In genomic region chr22:20395897-20396287, GRCh38 we compare ENCODE assay signal across 12 cellular contexts. TPM values are rescaled to one million over a fixed set of nuclear protein-coding genes. Genes with fewer than 3 reads are reported as not detected.
DNase-seq lines count a peak whose midpoint lies in the region; ATAC-seq, FAIRE-seq and TF ChIP-seq lines count a peak whose summit lies in the region.
"Had no signal": no experiment of that assay in that cellular context is flagged by ENCODE, and none has a peak within 500 bp of the region (broad histone marks: within the 10 kb centered on the region; RNA-seq: fewer than 3 reads in every experiment).

No MANE protein-coding gene starts in this region.

- H2AFZ ChIP-seq in SK-N-SH (ENCODE audit: low read depth): no peak overlapping the region

- no peak for DNase-seq in SK-N-SH
- peak in 1 of 2 experiments; percentile 31 for DNase-seq in HL-60 (ENCODE audit: low read depth in 1 of 2, low spot score in 1 of 2)
- DNase-seq in activated T-helper 2 cell treated with anti-CD3 and anti-CD28 coated beads, Interferon-gamma antibody, Interleukin-2, Interleukin-4, amounts not matched to agents 10 μg/mL and 5 μg/mL and 100 μg/mL, durations not matched to agents 14 hours and 24 hours and 36 hours (ENCODE audit: low spot score): no peak
- no peak for DNase-seq in kidney tubule cell (ENCODE audit: low spot score)
- no peak for DNase-seq in pancreas
- DNase-seq in coronary artery (ENCODE audit: low spot score): no peak
- DNase-seq: central memory CD4-positive, alpha-beta T cell; right cardiac atrium had no signal

- H3K4me3 ChIP-seq in SK-N-SH (ENCODE audit: low read depth in 2 of 2, low read length in 1 of 2) (no peak overlapping the region), HL-60 (replicated peaks; ENCODE audit: insufficient read depth, low read length) (peak overlapping the region; percentile 70; the same call in 1 of the 2 replicates), pancreas (no peak overlapping the region), coronary artery (no peak overlapping the region)

- no peaks in the 10 kb centered on the region for H3K27me3 ChIP-seq in SK-N-SH (ENCODE audit: insufficient read depth)
- no peaks in the 10 kb centered on the region for H3K27me3 ChIP-seq in HL-60 (ENCODE audit: insufficient read depth, poor library complexity, severe bottlenecking)
- H3K27me3 ChIP-seq in pancreas: no peaks in the 10 kb centered on the region

- FAIRE-seq in pancreas (lab: Jason Lieb, UNC): no peak
- FAIRE-seq: TTC549 had no signal

- no peaks in the 10 kb centered on the region for H3K9me3 Mint-ChIP-seq in activated T-helper 2 cell treated with anti-CD3 and anti-CD28 coated beads, Interferon-gamma antibody, Interleukin-2, Interleukin-4, amounts not matched to agents 10 μg/mL and 5 μg/mL and 100 μg/mL, durations not matched to agents 14 hours and 24 hours and 36 hours
- no peaks in the 10 kb centered on the region for H3K9me3 Mint-ChIP-seq in nephron

- no peaks in the 10 kb centered on the region; the same call in 1 of the 2 replicates for H4K20me1 ChIP-seq in SK-N-SH (ENCODE audit: insufficient read depth)

- peaks cover 44% of the 10 kb centered on the region for H3K79me2 ChIP-seq in SK-N-SH (ENCODE audit: insufficient read depth)

- no peak for TF ChIP-seq EP300 in SK-N-SH (IDR thresholded peaks at IDR 0.05; ENCODE audit: borderline replicate concordance in 1 of 2, low read depth in 1 of 2, low read length in 1 of 2)

- H3K27ac Mint-ChIP-seq in activated T-helper 2 cell treated with anti-CD3 and anti-CD28 coated beads, Interferon-gamma antibody, Interleukin-2, Interleukin-4, amounts not matched to agents 10 μg/mL and 5 μg/mL and 100 μg/mL, durations not matched to agents 14 hours and 24 hours and 36 hours: no peak overlapping the region
- H3K27ac Mint-ChIP-seq in nephron: peak overlapping the region in 2 of 3 experiments; percentile 18 to 64

- CTCF ChIA-PET in SK-N-SH (lab: Yijun Ruan, JAX): interaction anchor here (1.1 to 1.6 kb wide), 2 partner anchors 12 to 61 kb away, joined by 4 to 5 read pairs; no protein-coding TSS in a partner anchor

- peak overlapping the region; percentile 82 for H3K4me2 ChIP-seq in SK-N-SH

- TF ChIP-seq CTCF in SK-N-SH (IDR thresholded peaks at IDR 0.05): no peak
- TF ChIP-seq CTCF in HL-60 (IDR thresholded peaks at IDR 0.05; ENCODE audit: insufficient read depth, low read length): no peak
- TF ChIP-seq CTCF in nephron (IDR thresholded peaks at IDR 0.05; ENCODE audit: unreplicated experiment in 3 of 3): no peak
- no peak for TF ChIP-seq CTCF in pancreas (IDR thresholded peaks at IDR 0.05)
- no peak for TF ChIP-seq CTCF in coronary artery (IDR thresholded peaks at IDR 0.05)

- intact Hi-C loops in activated T-helper 2 cell treated with anti-CD3 and anti-CD28 coated beads, Interferon-gamma antibody, Interleukin-2, Interleukin-4, amounts not matched to agents 10 μg/mL and 5 μg/mL and 100 μg/mL, durations not matched to agents 14 hours and 24 hours and 36 hours (cut with micrococcal nuclease): no loop called here
- intact Hi-C loops in pancreas (cut with DNase I): no loop called here

- peaks cover 19% of the 10 kb centered on the region for H3K4me1 Mint-ChIP-seq in activated T-helper 2 cell treated with anti-CD3 and anti-CD28 coated beads, Interferon-gamma antibody, Interleukin-2, Interleukin-4, amounts not matched to agents 10 μg/mL and 5 μg/mL and 100 μg/mL, durations not matched to agents 14 hours and 24 hours and 36 hours (ENCODE audit: low read depth)
- peaks cover 44% of the 10 kb centered on the region for H3K4me1 Mint-ChIP-seq in nephron

- H3K4me3 Mint-ChIP-seq in activated T-helper 2 cell treated with anti-CD3 and anti-CD28 coated beads, Interferon-gamma antibody, Interleukin-2, Interleukin-4, amounts not matched to agents 10 μg/mL and 5 μg/mL and 100 μg/mL, durations not matched to agents 14 hours and 24 hours and 36 hours (ENCODE audit: low read depth): peak overlapping the region; percentile 86
- H3K4me3 Mint-ChIP-seq in nephron: peak overlapping the region; percentile 93 to 96 (median 93)

- WGBS in SK-N-SH (ENCODE audit: low lambda C conversion rate): 68% methylated on average over 2 of the region's 2 CpGs
- 63 to 71% methylated on average over 2 of the region's 2 CpGs for WGBS in pancreas, 2 donors

- peaks cover 0 to 5% of the 10 kb centered on the region in 2 experiments for H3K36me3 ChIP-seq in SK-N-SH (replicated peaks in 1 of 2; ENCODE audit: control insufficient read depth in 1 of 2, insufficient read depth in 2 of 2, low read length in 1 of 2)
- H3K36me3 ChIP-seq in pancreas: no peaks in the 10 kb centered on the region

- no peak for ATAC-seq in SK-N-SH treated with all-trans-retinoic acid at 6 μM for 48 hours
- ATAC-seq in pancreas: no peak
- ATAC-seq: right cardiac atrium had no signal

- H3K27me3 Mint-ChIP-seq in activated T-helper 2 cell treated with anti-CD3 and anti-CD28 coated beads, Interferon-gamma antibody, Interleukin-2, Interleukin-4, amounts not matched to agents 10 μg/mL and 5 μg/mL and 100 μg/mL, durations not matched to agents 14 hours and 24 hours and 36 hours (ENCODE audit: low read depth): no peaks in the 10 kb centered on the region
- peaks cover 4% of the 10 kb centered on the region for H3K27me3 Mint-ChIP-seq in nephron (ENCODE audit: low read depth)

- peaks cover 7 to 18% of the 10 kb centered on the region in 2 experiments; a peak in 3 of 4 replicates for H3K4me1 ChIP-seq in SK-N-SH (ENCODE audit: control insufficient read depth in 1 of 2, insufficient read depth in 2 of 2, low read depth in 1 of 2, low read length in 1 of 2)
- peaks cover 0 to 18% (median 14%) of the 10 kb centered on the region in 3 donors for H3K4me1 ChIP-seq in pancreas

- H3K27ac ChIP-seq in SK-N-SH (ENCODE audit: low read depth in 2 of 2, low read length in 1 of 2) (no peak overlapping the region), HL-60 (replicated peaks) (peak overlapping the region; percentile 24; the same call in 1 of the 2 replicates), pancreas (no peak overlapping the region), coronary artery (no peak overlapping the region)

- H3K36me3 Mint-ChIP-seq in activated T-helper 2 cell treated with anti-CD3 and anti-CD28 coated beads, Interferon-gamma antibody, Interleukin-2, Interleukin-4, amounts not matched to agents 10 μg/mL and 5 μg/mL and 100 μg/mL, durations not matched to agents 14 hours and 24 hours and 36 hours (ENCODE audit: low read depth): peaks cover 9% of the 10 kb centered on the region
- H3K36me3 Mint-ChIP-seq in nephron (ENCODE audit: low read depth): peaks cover 12% of the 10 kb centered on the region

- no peak overlapping the region for H3K9ac ChIP-seq in SK-N-SH

- no peaks in the 10 kb centered on the region for H3F3A ChIP-seq in SK-N-SH (replicated peaks; ENCODE audit: insufficient read depth)

- TF ChIP-seq RAD21 in SK-N-SH (IDR thresholded peaks at IDR 0.05; ENCODE audit: low read length): no peak

- H3K9me3 ChIP-seq in SK-N-SH: no peaks in the 10 kb centered on the region
- H3K9me3 ChIP-seq in pancreas: no peaks in the 10 kb centered on the region

- POLR2A ChIA-PET in SK-N-SH (lab: Yijun Ruan, JAX): no interaction called here

- no peaks in the 10 kb centered on the region for H3K9me2 ChIP-seq in SK-N-SH

TF ChIP-seq in SK-N-SH, 30 proteins besides CTCF, POLR2A, EP300 and RAD21 (continues in another document):
- TF ChIP-seq FOXJ3 (CRISPR knock-in tag; IDR thresholded peaks at IDR 0.05): no peak

TF ChIP-seq in SK-N-SH treated with all-trans-retinoic acid at 6 μM for 48 hours, 23 proteins besides CTCF, POLR2A, EP300 and RAD21 (continues in another document):
- TF ChIP-seq ZFP30 (CRISPR knock-in tag; IDR thresholded peaks at IDR 0.05): no peak
- no peak for TF ChIP-seq BACH2 (CRISPR knock-in tag; IDR thresholded peaks at IDR 0.05; ENCODE audit: borderline replicate concordance)
- TF ChIP-seq ESRRG (CRISPR knock-in tag; IDR thresholded peaks at IDR 0.05): no peak
- TF ChIP-seq ZC3H10 (CRISPR knock-in tag; IDR thresholded peaks at IDR 0.05): no peak
- TF ChIP-seq ZNF70 (CRISPR knock-in tag; IDR thresholded peaks at IDR 0.05): no peak
- no peak for TF ChIP-seq ZNF565 (CRISPR knock-in tag; conservative IDR thresholded peaks at IDR 0.05; ENCODE audit: low read depth)
- no peak for TF ChIP-seq OSR1 (CRISPR knock-in tag; IDR thresholded peaks at IDR 0.05)
- no peak for TF ChIP-seq PATZ1 (CRISPR knock-in tag; IDR thresholded peaks at IDR 0.05; ENCODE audit: borderline replicate concordance)
- no peak for TF ChIP-seq ISL1 (CRISPR knock-in tag; IDR thresholded peaks at IDR 0.05)
- no peak for TF ChIP-seq PPARA (CRISPR knock-in tag; IDR thresholded peaks at IDR 0.05; ENCODE audit: borderline replicate concordance)

RNA-seq across cellular contexts. Expression of gene ZNF74, which starts 1.9 kb away (rescaled TPM):
- polyA plus RNA-seq in SK-N-SH (2012; rRNA removed): 8.0 and 9.9 TPM in 2 replicates
- polyA plus RNA-seq in SK-N-SH (2012; cell fraction: cytosol; rRNA removed): 4.5 and 7.5 TPM in 2 replicates
- polyA plus RNA-seq in SK-N-SH (2012; cell fraction: nucleus; rRNA removed): 16.9 and 18.8 TPM in 2 replicates
- total RNA-seq in activated T-helper 2 cell treated with anti-CD3 and anti-CD28 coated beads, Interferon-gamma antibody, Interleukin-2, Interleukin-4, amounts not matched to agents 10 μg/mL and 5 μg/mL and 100 μg/mL, durations not matched to agents 14 hours and 24 hours and 36 hours: 13.2 and 14.4 TPM in 2 replicates
- total RNA-seq in pancreas: 1 to 10 TPM; 5.0 to 9.1 (median 6.4) TPM
- polyA plus RNA-seq in pancreas: 1 to 10 TPM; 5.2 to 5.4 TPM
- total RNA-seq: OCI-LY7 had no signal

RNA-seq across cellular contexts. Expression of gene SCARF2, which starts 41.7 kb away (rescaled TPM):
- polyA plus RNA-seq in SK-N-SH (2012; rRNA removed): 32.1 and 49.0 TPM in 2 replicates
- polyA plus RNA-seq in SK-N-SH (2012; cell fraction: cytosol; rRNA removed): 21.0 and 41.3 TPM in 2 replicates
- polyA plus RNA-seq in SK-N-SH (2012; cell fraction: nucleus; rRNA removed): 91.3 and 138 TPM in 2 replicates
- 0.55 and 0.62 TPM in 2 replicates for total RNA-seq in activated T-helper 2 cell treated with anti-CD3 and anti-CD28 coated beads, Interferon-gamma antibody, Interleukin-2, Interleukin-4, amounts not matched to agents 10 μg/mL and 5 μg/mL and 100 μg/mL, durations not matched to agents 14 hours and 24 hours and 36 hours
- total RNA-seq in pancreas: 1 to 10 TPM; 1.1 to 5.2 (median 1.8) TPM
- 1 to 10 TPM; 1.2 TPM for polyA plus RNA-seq in pancreas
